In the genomic region with DNA sequence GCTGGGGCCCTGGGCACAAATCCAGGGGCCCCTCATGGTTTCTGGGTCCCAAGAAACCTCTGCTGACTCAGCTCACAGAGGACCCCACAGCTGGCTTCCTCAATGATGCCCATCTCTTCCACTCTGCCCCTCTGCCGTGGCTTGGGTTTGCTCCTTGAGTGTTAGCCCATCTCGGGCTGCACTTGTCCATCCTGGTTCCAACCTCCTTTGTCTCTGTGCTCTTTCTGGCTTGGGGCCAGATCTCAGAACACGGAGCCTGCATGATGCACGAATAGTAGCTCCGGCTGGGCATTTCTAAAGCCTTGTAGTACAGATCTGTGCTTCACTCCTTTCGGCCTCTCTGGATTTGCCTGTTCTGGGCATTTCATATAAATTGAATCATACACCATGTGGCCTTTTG, we compare ENCODE assay signal across 28 cellular contexts. TPM values are rescaled to one million over a fixed set of nuclear protein-coding genes. Genes with fewer than 3 reads are reported as not detected.
DNase-seq lines count a peak whose midpoint lies in the region; ATAC-seq, FAIRE-seq and TF ChIP-seq lines count a peak whose summit lies in the region.
"Had no signal": no experiment of that assay in that cellular context is flagged by ENCODE, and none has a peak within 500 bp of the region (broad histone marks: within the 10 kb centered on the region; RNA-seq: fewer than 3 reads in every experiment).

No MANE protein-coding gene starts in this region.

- 0% methylated on average over 6 of the region's 6 CpGs for WGBS in K562 (ENCODE audit: insufficient coverage, low coverage, missing lambda C conversion rate)
- WGBS in HepG2 (ENCODE audit: low lambda C conversion rate): 22% methylated on average over 5 of the region's 6 CpGs

- H2AFZ ChIP-seq in K562 (ENCODE audit: low read depth, low read length): no peak overlapping the region
- no peak overlapping the region for H2AFZ ChIP-seq in HepG2 (ENCODE audit: low read length)
- H2AFZ ChIP-seq: GM23338 had no signal

- no peak overlapping the region for H3K4me3 Mint-ChIP-seq in activated CD8-positive, alpha-beta memory T cell treated with anti-CD3 and anti-CD28 coated beads, Interleukin-2, amount 10 ng/mL, durations not matched to agents 7 days and 5 days
- H3K4me3 Mint-ChIP-seq in activated CD4-positive, alpha-beta memory T cell treated with anti-CD3 and anti-CD28 coated beads for 36 hours: no peak overlapping the region
- H3K4me3 Mint-ChIP-seq: CD4-positive, alpha-beta memory T cell; GM23338 had no signal

- CTCF ChIA-PET in activated CD8-positive, alpha-beta memory T cell treated with anti-CD3 and anti-CD28 coated beads, Interleukin-2, amount 10 ng/mL, durations not matched to agents 7 days and 5 days (lab: Charles Lee): no interaction called here
- CTCF ChIA-PET in GM10248 (lab: Yijun Ruan, JAX) (no interaction called here), K562 (lab: Yijun Ruan, JAX; ENCODE audit: low intra/inter-chr PET ratio) (no interaction called here), HepG2 (lab: Yijun Ruan, JAX; ENCODE audit: low intra/inter-chr PET ratio, low total read pairs) (no interaction called here)
- CTCF ChIA-PET in activated CD4-positive, alpha-beta memory T cell treated with anti-CD3 and anti-CD28 coated beads for 36 hours (lab: Charles Lee): no interaction called here

- H3K4me3 ChIP-seq in K562 (no peak overlapping the region), HepG2 (replicated peaks in 1 of 3; ENCODE audit: insufficient read depth in 1 of 3, low read depth in 2 of 3, low read length in 3 of 3) (no peak overlapping the region)
- H3K4me3 ChIP-seq: BLaER1, GM12878, GM23338 had no signal

- FAIRE-seq in K562 (lab: Jason Lieb, UNC) (no peak), HepG2 (lab: Jason Lieb, UNC) (no peak)
- FAIRE-seq: GM12878, RCC 7860 had no signal

- peaks cover 10% of the 10 kb centered on the region for H3K9me3 Mint-ChIP-seq in activated CD8-positive, alpha-beta memory T cell treated with anti-CD3 and anti-CD28 coated beads, Interleukin-2, amount 10 ng/mL, durations not matched to agents 7 days and 5 days (ENCODE audit: low read depth)
- H3K9me3 Mint-ChIP-seq in activated CD4-positive, alpha-beta memory T cell treated with anti-CD3 and anti-CD28 coated beads for 36 hours: no peaks in the 10 kb centered on the region

- H3K36me3 ChIP-seq in K562 (ENCODE audit: control insufficient read depth, insufficient read depth, low read length) (no peaks in the 10 kb centered on the region), HepG2 (replicated peaks in 1 of 2; ENCODE audit: control insufficient read depth in 1 of 2, insufficient read depth in 2 of 2, low read length in 2 of 2) (no peaks in the 10 kb centered on the region)
- H3K36me3 ChIP-seq: BLaER1 had no signal

- H3K9me3 ChIP-seq in K562 (replicated peaks; ENCODE audit: control insufficient read depth, insufficient read depth, low read depth, low read length) (no peaks in the 10 kb centered on the region), HepG2 (ENCODE audit: low read length) (no peaks in the 10 kb centered on the region)

- intact Hi-C loops in K562 (cut with micrococcal nuclease) (no loop called here), posterior vena cava (cut with DNase I) (no loop called here), HepG2 (cut with micrococcal nuclease; ENCODE audit: unreplicated experiment) (loop anchor here (5.0 kb wide), 1 partner anchor 215 kb away; no protein-coding TSS in a partner anchor)
- intact Hi-C loops in activated CD4-positive, alpha-beta memory T cell treated with anti-CD3 and anti-CD28 coated beads for 36 hours (cut with micrococcal nuclease): no loop called here

- H3K27me3 ChIP-seq in K562 (ENCODE audit: control insufficient read depth in 2 of 2, insufficient read depth in 2 of 2, low read length in 2 of 2) (peaks cover 2 to 24% of the 10 kb centered on the region in 2 experiments; a peak in 2 of 5 replicates), HepG2 (ENCODE audit: control insufficient read depth in 1 of 2, insufficient read depth in 2 of 2, low read length in 2 of 2) (peaks cover 0 to 2% of the 10 kb centered on the region in 2 experiments; a peak in 2 of 5 replicates)
- H3K27me3 ChIP-seq: BLaER1 had no signal

- H3K79me2 ChIP-seq in K562 (ENCODE audit: control insufficient read depth, insufficient read depth, low read length) (no peaks in the 10 kb centered on the region), HepG2 (ENCODE audit: insufficient read depth, low read length) (no peaks in the 10 kb centered on the region)

- TF ChIP-seq EP300 in K562 (IDR thresholded peaks at IDR 0.05; ENCODE audit: low read length) (no peak), HepG2 (IDR thresholded peaks at IDR 0.05; ENCODE audit: low read depth in 2 of 2, low read length in 2 of 2) (no peak), HepG2 (CRISPR knock-in tag; IDR thresholded peaks at IDR 0.05; ENCODE audit: borderline replicate concordance) (no peak)

- H3K9me1 ChIP-seq in K562 (ENCODE audit: control insufficient read depth, insufficient read depth, low read length): no peaks in the 10 kb centered on the region

- TF ChIP-seq POLR2A in K562 (conservative IDR thresholded peaks at IDR 0.05) (no peak), HepG2 (IDR thresholded peaks at IDR 0.05; ENCODE audit: insufficient read depth in 1 of 2, low read depth in 2 of 2, low read length in 2 of 2) (no peak)

- H4K20me1 ChIP-seq in K562 (replicated peaks; ENCODE audit: control insufficient read depth, insufficient read depth, low read length): no peaks in the 10 kb centered on the region
- H4K20me1 ChIP-seq in HepG2 (ENCODE audit: insufficient read depth, low read length): no peaks in the 10 kb centered on the region
- H4K20me1 ChIP-seq: BLaER1 had no signal

- H3K9ac ChIP-seq in K562 (ENCODE audit: insufficient read depth in 1 of 2, low read depth in 2 of 2, low read length in 2 of 2) (0 out of 4 replicates have a peak overlapping the region, but pooled peaks of 1 of the 2 experiments have one; percentile 5), HepG2 (ENCODE audit: insufficient read depth, low read depth, low read length) (no peak overlapping the region)
- H3K9ac ChIP-seq: BLaER1 had no signal

- H3K27me3 Mint-ChIP-seq in activated CD8-positive, alpha-beta memory T cell treated with anti-CD3 and anti-CD28 coated beads, Interleukin-2, amount 10 ng/mL, durations not matched to agents 7 days and 5 days: no peaks in the 10 kb centered on the region
- H3K27me3 Mint-ChIP-seq in activated CD4-positive, alpha-beta memory T cell treated with anti-CD3 and anti-CD28 coated beads for 36 hours: peaks cover 3% of the 10 kb centered on the region

- peak; percentile 8 for DNase-seq in activated CD8-positive, alpha-beta memory T cell treated with anti-CD3 and anti-CD28 coated beads, Interleukin-2, amount 10 ng/mL, durations not matched to agents 7 days and 5 days
- DNase-seq in activated CD8-positive, alpha-beta memory T cell treated with anti-CD3 and anti-CD28 coated beads, Interleukin-2, amount 50 U/mL, for 48 hours: no peak
- DNase-seq in GM10248 (ENCODE audit: extremely low spot score) (peak; percentile 4), K562 (ENCODE audit: extremely low read depth in 1 of 4, low spot score in 3 of 4) (peak in 1 of 4 experiments; percentile 11), posterior vena cava (ENCODE audit: low spot score) (peak; percentile 25), Ammon's horn (ENCODE audit: low spot score) (no peak), HepG2 (ENCODE audit: low spot score) (no peak)
- DNase-seq in activated CD4-positive, alpha-beta memory T cell treated with anti-CD3 and anti-CD28 coated beads for 36 hours: no peak
- DNase-seq: CD4-positive, alpha-beta memory T cell; DMS153; HCEC 1CT; KG1; NCI-H1105; NCI-H146; NCI-H2029 treated with DMSO at 0.1 percent for 48 hours; NCI-H2171 treated with DMSO at 0.1 percent for 48 hours; NCI-H524 treated with DMSO at 0.1 percent for 48 hours; NCI-H82; OCI-M1 had no signal

- POLR2A ChIA-PET in GM10248 (lab: Yijun Ruan, JAX): no interaction called here
- POLR2A ChIA-PET in K562 (lab: Yijun Ruan, JAX): no interaction called here
- POLR2A ChIA-PET in activated CD4-positive, alpha-beta memory T cell treated with anti-CD3 and anti-CD28 coated beads for 36 hours (lab: Charles Lee): no interaction called here
- POLR2A ChIA-PET in HepG2 (lab: Yijun Ruan, JAX): no interaction called here

- no peak overlapping the region for H3K27ac Mint-ChIP-seq in activated CD8-positive, alpha-beta memory T cell treated with anti-CD3 and anti-CD28 coated beads, Interleukin-2, amount 10 ng/mL, durations not matched to agents 7 days and 5 days
- H3K27ac Mint-ChIP-seq in activated CD4-positive, alpha-beta memory T cell treated with anti-CD3 and anti-CD28 coated beads for 36 hours: no peak overlapping the region
- H3K27ac Mint-ChIP-seq: CD4-positive, alpha-beta memory T cell; GM23338 had no signal

- no peaks in the 10 kb centered on the region for H3K4me1 Mint-ChIP-seq in activated CD8-positive, alpha-beta memory T cell treated with anti-CD3 and anti-CD28 coated beads, Interleukin-2, amount 10 ng/mL, durations not matched to agents 7 days and 5 days
- H3K4me1 Mint-ChIP-seq in activated CD4-positive, alpha-beta memory T cell treated with anti-CD3 and anti-CD28 coated beads for 36 hours (ENCODE audit: low read depth): no peaks in the 10 kb centered on the region
- H3K4me1 Mint-ChIP-seq: CD4-positive, alpha-beta memory T cell; GM23338 had no signal

- H3K4me2 ChIP-seq in K562 (ENCODE audit: insufficient read depth, low read length) (no peak overlapping the region), HepG2 (ENCODE audit: low read depth, low read length) (no peak overlapping the region)
- H3K4me2 ChIP-seq: BLaER1, GM23338 had no signal

- BruUV-seq in K562 (replicated peaks; lab: Mats Ljungman, UMichigan) (no TSS peak), HepG2 (replicated peaks; lab: Mats Ljungman, UMichigan) (no TSS peak)

- H3K4me1 ChIP-seq in K562 (replicated peaks in 1 of 2; ENCODE audit: control insufficient read depth in 2 of 2, insufficient read depth in 2 of 2, low read length in 2 of 2) (peaks cover 2 to 3% of the 10 kb centered on the region in 2 experiments; a peak in 4 of 5 replicates), HepG2 (ENCODE audit: insufficient read depth, low read length) (no peaks in the 10 kb centered on the region)

- no peaks in the 10 kb centered on the region for H3K36me3 Mint-ChIP-seq in activated CD8-positive, alpha-beta memory T cell treated with anti-CD3 and anti-CD28 coated beads, Interleukin-2, amount 10 ng/mL, durations not matched to agents 7 days and 5 days
- H3K36me3 Mint-ChIP-seq in activated CD4-positive, alpha-beta memory T cell treated with anti-CD3 and anti-CD28 coated beads for 36 hours: no peaks in the 10 kb centered on the region
- H3K36me3 Mint-ChIP-seq: CD4-positive, alpha-beta memory T cell had no signal

- TF ChIP-seq RAD21 in K562 (CRISPR knock-in tag; conservative IDR thresholded peaks at IDR 0.05 in 1 of 2, IDR thresholded peaks at IDR 0.05 in 1 of 2): no peak
- TF ChIP-seq RAD21 in HepG2 (CRISPR knock-in tag; IDR thresholded peaks at IDR 0.05): no peak

- no peak for ATAC-seq in activated CD8-positive, alpha-beta memory T cell treated with anti-CD3 and anti-CD28 coated beads, Interleukin-2, amount 10 ng/mL, durations not matched to agents 7 days and 5 days
- no peak for ATAC-seq in K562
- ATAC-seq in HepG2: no peak
- ATAC-seq: GM12878, GM23338, Right ventricle myocardium inferior had no signal

- TF ChIP-seq CTCF in GM10248 (IDR thresholded peaks at IDR 0.05; ENCODE audit: control extremely low read depth, extremely low read depth, low read depth, missing control alignments): no peak
- no peak for TF ChIP-seq CTCF in K562 (IDR thresholded peaks at IDR 0.05 in 2 of 3, conservative IDR thresholded peaks at IDR 0.05 in 1 of 3; ENCODE audit: insufficient read depth in 2 of 3, low read depth in 1 of 3, low read length in 3 of 3)
- no peak for TF ChIP-seq CTCF in HepG2 (CRISPR knock-in tag; IDR thresholded peaks at IDR 0.05)

- H3K27ac ChIP-seq in K562 (ENCODE audit: extremely low read depth, low read depth, low read length) (no peak overlapping the region), HepG2 (ENCODE audit: extremely low read length, insufficient read depth, low read length) (no peak overlapping the region)
- H3K27ac ChIP-seq: BLaER1, HL-60 had no signal

- in situ Hi-C loops in K562 (cut with MboI): no loop called here
- in situ Hi-C loops in HepG2 (cut with HindIII; ENCODE audit: extremely low pct_ligation_motif_present, low pct_unique_long_range_greater_than_20kb): no loop called here

RNA-seq across cellular contexts. Expression of gene F2RL3, which starts 53.8 kb away (rescaled TPM):
- under 1 TPM; 0.12 to 0.59 TPM for total RNA-seq in activated CD8-positive, alpha-beta memory T cell treated with anti-CD3 and anti-CD28 coated beads, Interleukin-2, amount 10 ng/mL, durations not matched to agents 7 days and 5 days
- 16.8 and 60.7 TPM in 2 replicates for total RNA-seq in K562 (2011; cell fraction: chromatin; rRNA removed; ENCODE audit: low replicate concordance)
- 53.0 and 74.2 TPM in 2 replicates for total RNA-seq in K562 (2011; cell fraction: nucleolus; rRNA removed)
- total RNA-seq in K562 (2011; cell fraction: nucleoplasm; rRNA removed): 25.8 and 31.3 TPM in 2 replicates
- total RNA-seq in K562 (2014; rRNA removed): 23.4 and 29.5 TPM in 2 replicates
- 10.7 and 11.0 TPM in 2 replicates for total RNA-seq in K562 (2014; rRNA removed; fragmentation: Illumina TruSeq; extraction: Trizol)
- total RNA-seq in K562 (2015; rRNA removed; fragmentation: Illumina TruSeq; extraction: Trizol): 11.9 and 12.1 TPM in 2 replicates
- total RNA-seq in K562 (2021): 27.6 and 29.0 TPM in 2 replicates
- polyA plus RNA-seq in K562 (2011; rRNA removed): 7.2 and 9.9 TPM in 2 replicates
- polyA plus RNA-seq in K562 (2011; cell fraction: cytosol; rRNA removed): 10.5 and 59.1 TPM in 2 replicates
- 4.8 and 12.6 TPM in 2 replicates for polyA plus RNA-seq in K562 (2011; cell fraction: nucleus; rRNA removed)
- polyA plus RNA-seq in K562 (2012): 15.6 and 20.7 TPM in 2 replicates
- 12.3 and 13.4 TPM in 2 replicates for polyA plus RNA-seq in K562 (2014; fragmentation: Illumina TruSeq; extraction: Trizol)
- 1 to 10 TPM; 1.4 to 5.0 TPM for polyA plus RNA-seq in K562 (2014; fragmentation: Nextera tagmentation; extraction: Ambion mirVana)
- 20.9 and 22.0 TPM in 2 replicates for polyA plus RNA-seq in K562 (2014; rRNA removed)
- 3.2 and 7.2 TPM in 2 replicates for polyA minus RNA-seq in K562 (2011; rRNA and poly(A)+ RNA removed)
- polyA minus RNA-seq in K562 (2011; cell fraction: cytosol; rRNA and poly(A)+ RNA removed): 8.0 and 13.6 TPM in 2 replicates
- polyA minus RNA-seq in K562 (2011; cell fraction: nucleus; rRNA and poly(A)+ RNA removed): 12.3 and 14.5 TPM in 2 replicates
- total RNA-seq in posterior vena cava: 1 to 10 TPM; 1.2 to 4.6 TPM
- total RNA-seq in activated CD4-positive, alpha-beta memory T cell treated with anti-CD3 and anti-CD28 coated beads for 36 hours: not detected
- not detected in 2 replicates for total RNA-seq in HepG2 (2016; rRNA removed; fragmentation: Illumina TruSeq; extraction: Trizol)
- not detected in 2 replicates for total RNA-seq in HepG2 (2016; cell fraction: cytosol; rRNA removed; fragmentation: Illumina TruSeq; extraction: Trizol; ENCODE audit: low read depth)
- not detected in 2 replicates for total RNA-seq in HepG2 (2016; cell fraction: insoluble cytoplasmic fraction; rRNA removed; fragmentation: Illumina TruSeq; extraction: Trizol)
- total RNA-seq in HepG2 (2016; cell fraction: membrane; rRNA removed; fragmentation: Illumina TruSeq; extraction: Trizol): not detected in 2 replicates
- total RNA-seq in HepG2 (2016; cell fraction: nucleus; rRNA removed; fragmentation: Illumina TruSeq; extraction: Trizol): not detected in 2 replicates
- not detected in 2 replicates for polyA plus RNA-seq in HepG2 (2011; rRNA removed)
- not detected in 2 replicates for polyA plus RNA-seq in HepG2 (2011; cell fraction: cytosol; rRNA removed)
- not detected in 2 replicates for polyA plus RNA-seq in HepG2 (2011; cell fraction: nucleus; rRNA removed)
- not detected in 2 replicates for polyA plus RNA-seq in HepG2 (2012)
- polyA plus RNA-seq in HepG2 (2016; cell fraction: cytosol; fragmentation: Illumina TruSeq; extraction: Trizol; ENCODE audit: low read depth): not detected in 2 replicates
- not detected in 2 replicates for polyA plus RNA-seq in HepG2 (2016; cell fraction: insoluble cytoplasmic fraction; fragmentation: Illumina TruSeq; extraction: Trizol; ENCODE audit: low read depth)
- polyA plus RNA-seq in HepG2 (2016; cell fraction: membrane; fragmentation: Illumina TruSeq; extraction: Trizol; ENCODE audit: low read depth): not detected in 2 replicates
- not detected in 2 replicates for polyA plus RNA-seq in HepG2 (2016; cell fraction: nucleus; fragmentation: Illumina TruSeq; extraction: Trizol; ENCODE audit: insufficient read depth, low read depth)
- 0.05 TPM in 1 of 2 replicates, not detected in the other for polyA minus RNA-seq in HepG2 (2011; rRNA and poly(A)+ RNA removed; ENCODE audit: low replicate concordance)
- not detected in 2 replicates for polyA minus RNA-seq in HepG2 (2011; cell fraction: cytosol; rRNA and poly(A)+ RNA removed)
- not detected in 2 replicates for polyA minus RNA-seq in HepG2 (2011; cell fraction: nucleus; rRNA and poly(A)+ RNA removed)
- total RNA-seq: A673; CD4-positive, alpha-beta memory T cell; GM23338; HT-29; SK-MEL-5 had no signal
- polyA plus RNA-seq: CD4-positive, alpha-beta memory T cell; GM23338 had no signal

Comparison
In these comparisons a context has a peak if more than half of its experiments do, and no peak if none do; other contexts are left out.
1. DNase-seq: peak in activated CD8-positive, alpha-beta memory T cell treated with anti-CD3 and anti-CD28 coated beads, Interleukin-2, amount 10 ng/mL, durations not matched to agents 7 days and 5 days (single experiment), GM10248 (single experiment) and posterior vena cava (single experiment); none in activated CD8-positive, alpha-beta memory T cell treated with anti-CD3 and anti-CD28 coated beads, Interleukin-2, amount 50 U/mL, for 48 hours (single experiment), activated CD4-positive, alpha-beta memory T cell treated with anti-CD3 and anti-CD28 coated beads for 36 hours (single experiment), Ammon's horn (single experiment) and HepG2 (single experiment).